8 cellular contexts compared by ENCODE assay signal in genomic region chr2:202910687-202911086, GRCh38. TPM values are rescaled to one million over a fixed set of nuclear protein-coding genes. Genes with fewer than 3 reads are reported as not detected.
DNase-seq lines count a peak whose midpoint lies in the region; ATAC-seq and TF ChIP-seq lines count a peak whose summit lies in the region.

No MANE protein-coding gene starts in this region.

- TF ChIP-seq CTCF in left lung (IDR thresholded peaks at IDR 0.05): no peak
- TF ChIP-seq CTCF in tibial nerve (IDR thresholded peaks at IDR 0.05): no peak

- H3K27me3 Mint-ChIP-seq in activated naive CD4-positive, alpha-beta T cell treated with anti-CD3 and anti-CD28 coated beads, Interleukin-2, amount 10 ng/mL, durations not matched to agents 7 days and 5 days: no peaks in the 10 kb centered on the region
- no peaks in the 10 kb centered on the region for H3K27me3 Mint-ChIP-seq in activated naive CD8-positive, alpha-beta T cell treated with anti-CD3 and anti-CD28 coated beads, Interleukin-2, amount 10 ng/mL, durations not matched to agents 7 days and 5 days

- CTCF ChIA-PET in activated naive CD4-positive, alpha-beta T cell treated with anti-CD3 and anti-CD28 coated beads, Interleukin-2, amount 10 ng/mL, durations not matched to agents 7 days and 5 days (lab: Charles Lee): interaction anchor here (0.6 to 1.2 kb wide), 3 partner anchors 21 to 543 kb away, joined by 3 to 4 read pairs (median 3); no protein-coding TSS in a partner anchor

- no peak for TF ChIP-seq EP300 in tibial nerve (IDR thresholded peaks at IDR 0.05)

- H3K4me1 Mint-ChIP-seq in activated naive CD4-positive, alpha-beta T cell treated with anti-CD3 and anti-CD28 coated beads, Interleukin-2, amount 10 ng/mL, durations not matched to agents 7 days and 5 days: peaks cover 32% of the 10 kb centered on the region
- H3K4me1 Mint-ChIP-seq in activated naive CD8-positive, alpha-beta T cell treated with anti-CD3 and anti-CD28 coated beads, Interleukin-2, amount 10 ng/mL, durations not matched to agents 7 days and 5 days: peaks cover 25% of the 10 kb centered on the region

- no peak for TF ChIP-seq POLR2A in tibial nerve (IDR thresholded peaks at IDR 0.05)

- intact Hi-C loops in left lung (cut with DNase I): no loop called here

- peaks cover 9 to 18% of the 10 kb centered on the region in 2 donors for H3K4me1 ChIP-seq in left lung
- H3K4me1 ChIP-seq in tibial nerve: peaks cover 0 to 33% (median 9%) of the 10 kb centered on the region in 4 donors

- no peaks in the 10 kb centered on the region for H3K9me3 Mint-ChIP-seq in activated naive CD4-positive, alpha-beta T cell treated with anti-CD3 and anti-CD28 coated beads, Interleukin-2, amount 10 ng/mL, durations not matched to agents 7 days and 5 days
- peaks cover 0 to 1% of the 10 kb centered on the region in 2 donors for H3K9me3 Mint-ChIP-seq in activated naive CD4-positive, alpha-beta T cell treated with anti-CD3 and anti-CD28 coated beads, Interleukin-2, amount 50 U/mL, for 72 hours
- no peaks in the 10 kb centered on the region for H3K9me3 Mint-ChIP-seq in activated naive CD8-positive, alpha-beta T cell treated with anti-CD3 and anti-CD28 coated beads, Interleukin-2, amount 10 ng/mL, durations not matched to agents 7 days and 5 days

- DNase-seq in activated naive CD4-positive, alpha-beta T cell treated with anti-CD3 and anti-CD28 coated beads, Interleukin-2, amount 10 ng/mL, durations not matched to agents 7 days and 5 days: no peak
- no peak for DNase-seq in activated naive CD4-positive, alpha-beta T cell treated with anti-CD3 and anti-CD28 coated beads, Interleukin-2, amount 50 U/mL, for 72 hours (ENCODE audit: low spot score in 2 of 2)
- DNase-seq in activated naive CD8-positive, alpha-beta T cell treated with anti-CD3 and anti-CD28 coated beads, Interleukin-2, amount 10 ng/mL, durations not matched to agents 7 days and 5 days: no peak
- DNase-seq in left lung (no peak), tibial nerve (ENCODE audit: low spot score in 2 of 2) (no peak), NOMO-1 treated with DMSO at 0.1 percent for 48 hours (lab: John Stamatoyannopoulos, UW; ENCODE audit: unreplicated experiment) (no peak)

- no peaks in the 10 kb centered on the region for H3K27me3 ChIP-seq in left lung
- no peaks in the 10 kb centered on the region for H3K27me3 ChIP-seq in tibial nerve

- H3K36me3 ChIP-seq in left lung: peaks cover 0 to 1% of the 10 kb centered on the region in 2 donors
- H3K36me3 ChIP-seq in tibial nerve: peaks cover 0 to 9% (median 0%) of the 10 kb centered on the region in 3 donors

- H3K27ac ChIP-seq in left lung (no peak overlapping the region), tibial nerve (no peak overlapping the region)

- no peak for ATAC-seq in activated naive CD4-positive, alpha-beta T cell treated with anti-CD3 and anti-CD28 coated beads, Interleukin-2, amount 50 U/mL, for 72 hours
- ATAC-seq in activated naive CD8-positive, alpha-beta T cell treated with anti-CD3 and anti-CD28 coated beads, Interleukin-2, amount 10 ng/mL, durations not matched to agents 7 days and 5 days (ENCODE audit: low read depth): no peak
- ATAC-seq in left lung (no peak), GM18858 (IDR thresholded peaks at IDR 0.05; ENCODE audit: unreplicated experiment) (no peak), esophagus mucosa (no peak)

- POLR2A ChIA-PET in activated naive CD8-positive, alpha-beta T cell treated with anti-CD3 and anti-CD28 coated beads, Interleukin-2, amount 10 ng/mL, durations not matched to agents 7 days and 5 days (lab: Charles Lee): interaction anchor here (1.3 to 2.1 kb wide), 3 partner anchors 9 to 328 kb away, joined by 3 to 15 read pairs (median 8); partner anchors contain the start of genes CYP20A1 and NBEAL1

- peak overlapping the region; percentile 21 for H3K27ac Mint-ChIP-seq in activated naive CD4-positive, alpha-beta T cell treated with anti-CD3 and anti-CD28 coated beads, Interleukin-2, amount 10 ng/mL, durations not matched to agents 7 days and 5 days
- peak overlapping the region in 1 of 2 donors; percentile 92 for H3K27ac Mint-ChIP-seq in activated naive CD4-positive, alpha-beta T cell treated with anti-CD3 and anti-CD28 coated beads, Interleukin-2, amount 50 U/mL, for 72 hours
- no peak overlapping the region for H3K27ac Mint-ChIP-seq in activated naive CD8-positive, alpha-beta T cell treated with anti-CD3 and anti-CD28 coated beads, Interleukin-2, amount 10 ng/mL, durations not matched to agents 7 days and 5 days

- H3K4me3 ChIP-seq in left lung (peak overlapping the region; percentile 54 to 57), tibial nerve (peak overlapping the region; percentile 52 to 86 (median 72))

- H3K4me3 Mint-ChIP-seq in activated naive CD4-positive, alpha-beta T cell treated with anti-CD3 and anti-CD28 coated beads, Interleukin-2, amount 10 ng/mL, durations not matched to agents 7 days and 5 days: peak overlapping the region; percentile 97
- H3K4me3 Mint-ChIP-seq in activated naive CD8-positive, alpha-beta T cell treated with anti-CD3 and anti-CD28 coated beads, Interleukin-2, amount 10 ng/mL, durations not matched to agents 7 days and 5 days: peak overlapping the region; percentile 93

- H3K36me3 Mint-ChIP-seq in activated naive CD4-positive, alpha-beta T cell treated with anti-CD3 and anti-CD28 coated beads, Interleukin-2, amount 10 ng/mL, durations not matched to agents 7 days and 5 days: peaks cover 7% of the 10 kb centered on the region
- H3K36me3 Mint-ChIP-seq in activated naive CD4-positive, alpha-beta T cell treated with anti-CD3 and anti-CD28 coated beads, Interleukin-2, amount 50 U/mL, for 72 hours: peaks cover 13 to 15% of the 10 kb centered on the region in 2 donors
- peaks cover 6% of the 10 kb centered on the region for H3K36me3 Mint-ChIP-seq in activated naive CD8-positive, alpha-beta T cell treated with anti-CD3 and anti-CD28 coated beads, Interleukin-2, amount 10 ng/mL, durations not matched to agents 7 days and 5 days

- WGBS in tibial nerve, 2 donors: 23 to 25% methylated on average over 3 of the region's 3 CpGs

- H3K9me3 ChIP-seq in left lung (no peaks in the 10 kb centered on the region), tibial nerve (no peaks in the 10 kb centered on the region)

RNA-seq across cellular contexts. Expression of gene WDR12, which starts 0.8 kb away (rescaled TPM):
- 100 to 1,000 TPM in 1 of 2 donors, 10 to 100 TPM in 1; 82.5 to 101 TPM for total RNA-seq in activated naive CD4-positive, alpha-beta T cell treated with anti-CD3 and anti-CD28 coated beads, Interleukin-2, amount 50 U/mL, for 72 hours
- total RNA-seq in activated naive CD8-positive, alpha-beta T cell treated with anti-CD3 and anti-CD28 coated beads, Interleukin-2, amount 10 ng/mL, durations not matched to agents 7 days and 5 days: 10 to 100 TPM; 35.1 to 42.3 TPM
- 10 to 100 TPM; 35.4 to 48.5 TPM for total RNA-seq in left lung
- total RNA-seq in tibial nerve: 10 to 100 TPM in 3 of 4 donors, 1 to 10 TPM in 1; 9.8 to 18.3 (median 12.4) TPM
- total RNA-seq in esophagus mucosa: 39.6 TPM

RNA-seq across cellular contexts. Expression of gene CARF, which starts 1.4 kb away (rescaled TPM):
- 1 to 10 TPM; 3.9 to 8.5 TPM for total RNA-seq in activated naive CD4-positive, alpha-beta T cell treated with anti-CD3 and anti-CD28 coated beads, Interleukin-2, amount 50 U/mL, for 72 hours
- total RNA-seq in activated naive CD8-positive, alpha-beta T cell treated with anti-CD3 and anti-CD28 coated beads, Interleukin-2, amount 10 ng/mL, durations not matched to agents 7 days and 5 days: 10 to 100 TPM; 14.6 to 16.9 TPM
- total RNA-seq in left lung (1 to 10 TPM; 5.9 to 7.5 TPM), tibial nerve (10 to 100 TPM; 14.4 to 32.6 (median 19.7) TPM), esophagus mucosa (6.6 TPM)

RNA-seq across cellular contexts. Expression of gene ICA1L, which starts 39.1 kb away (rescaled TPM):
- total RNA-seq in activated naive CD4-positive, alpha-beta T cell treated with anti-CD3 and anti-CD28 coated beads, Interleukin-2, amount 50 U/mL, for 72 hours: 1 to 10 TPM; 6.2 to 10.0 TPM
- total RNA-seq in activated naive CD8-positive, alpha-beta T cell treated with anti-CD3 and anti-CD28 coated beads, Interleukin-2, amount 10 ng/mL, durations not matched to agents 7 days and 5 days: 1 to 10 TPM; 4.5 to 5.8 TPM
- total RNA-seq in left lung (1 to 10 TPM; 2.6 to 2.7 TPM), tibial nerve (10 to 100 TPM; 12.3 to 70.2 (median 32.7) TPM), esophagus mucosa (1.5 TPM)
